Comparison of ENCODE assay signal across 28 cellular contexts in the genomic region with DNA sequence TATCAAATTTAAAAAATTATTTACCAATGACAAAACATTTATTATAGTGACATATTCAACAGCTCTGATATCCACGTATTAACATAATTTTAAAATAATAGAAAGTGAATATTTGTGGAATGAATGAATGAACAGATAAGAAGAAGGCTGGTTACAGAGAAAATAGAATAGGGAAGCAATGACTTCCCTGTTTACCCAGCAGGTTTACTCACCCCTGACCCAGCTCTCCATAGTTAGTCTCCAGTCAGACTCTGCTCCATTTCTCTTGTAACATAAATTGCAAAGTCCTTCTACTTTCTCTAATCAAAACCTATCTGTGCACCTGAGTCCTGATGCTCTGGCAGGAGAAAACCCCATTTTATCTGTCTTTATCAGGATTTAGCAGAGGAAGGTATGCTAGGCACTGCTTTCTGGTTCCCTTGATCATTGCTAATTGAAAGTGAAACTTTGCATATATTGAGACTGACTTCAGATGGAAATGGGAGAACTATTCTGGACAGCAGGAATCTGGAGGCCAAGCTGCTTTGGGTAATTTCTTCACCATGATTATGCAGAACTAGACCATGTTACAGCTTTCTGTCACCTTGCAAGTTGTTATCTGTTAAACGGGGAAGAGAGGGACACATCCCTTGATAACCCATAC.
A peak's percentile ranks its signal among the peaks of the same experiment; 100 is the strongest.
DNase-seq lines count a peak whose midpoint lies in the region; ATAC-seq, FAIRE-seq and TF ChIP-seq lines count a peak whose summit lies in the region.
"Had no signal": no experiment of that assay in that cellular context is flagged by ENCODE, and none has a peak within 500 bp of the region (broad histone marks: within the 10 kb centered on the region; RNA-seq: fewer than 3 reads in every experiment).

No MANE protein-coding gene starts in this region.

- no peaks in the 10 kb centered on the region for H3K9me1 ChIP-seq in keratinocyte (ENCODE audit: control insufficient read depth, extremely low read depth, insufficient read depth, low read length)

- no peaks in the 10 kb centered on the region for H3K36me3 ChIP-seq in ACC112 (ENCODE audit: insufficient read depth, low read length)
- no peaks in the 10 kb centered on the region for H3K36me3 ChIP-seq in keratinocyte (ENCODE audit: control insufficient read depth in 2 of 2, extremely low read depth in 1 of 2, insufficient read depth in 2 of 2, low read length in 2 of 2)
- H3K36me3 ChIP-seq in mesendoderm (ENCODE audit: control insufficient read depth, insufficient read depth, low read length) = no peaks in the 10 kb centered on the region
- H3K36me3 ChIP-seq in pancreas = no peaks in the 10 kb centered on the region
- H3K36me3 ChIP-seq: cardiac muscle cell, esophagus muscularis mucosa, gastroesophageal sphincter, left lung, tibial artery had no signal

- peak overlapping the region; percentile 62 for H2AFZ ChIP-seq in ACC112 (ENCODE audit: low read length, unreplicated experiment)
- H2AFZ ChIP-seq in keratinocyte (ENCODE audit: control insufficient read depth, low read length) = peak overlapping the region; percentile 8

- H3K4me1 ChIP-seq in ACC112 (ENCODE audit: control insufficient read depth, insufficient read depth, low read length, unreplicated experiment) (no peaks in the 10 kb centered on the region), keratinocyte (ENCODE audit: control insufficient read depth, extremely low read depth, insufficient read depth, low read length) (no peaks in the 10 kb centered on the region), mesendoderm (ENCODE audit: control insufficient read depth, low read depth, low read length) (no peaks in the 10 kb centered on the region), pancreas (peaks cover 0 to 6% (median 0%) of the 10 kb centered on the region in 3 donors)
- H3K4me1 ChIP-seq: A549, esophagus muscularis mucosa, gastroesophageal sphincter, left lung had no signal

- peak overlapping the region; percentile 52 for H3K4me3 ChIP-seq in ACC112 (ENCODE audit: low read depth, low read length)
- no peak overlapping the region for H3K4me3 ChIP-seq in keratinocyte (ENCODE audit: control insufficient read depth in 2 of 3, extremely low read depth in 1 of 3, insufficient read depth in 2 of 3, low read depth in 1 of 3, low read length in 3 of 3)
- H3K4me3 ChIP-seq in mesendoderm (ENCODE audit: low read length) = no peak overlapping the region
- no peak overlapping the region for H3K4me3 ChIP-seq in pancreas
- H3K4me3 ChIP-seq: A549, cardiac muscle cell, esophagus muscularis mucosa, gastroesophageal sphincter, left lung, skin epidermis, tibial artery had no signal

- intact Hi-C loops in pancreas (cut with DNase I) = no loop called here

- no peaks in the 10 kb centered on the region for H3K79me1 ChIP-seq in mesendoderm (ENCODE audit: low read length)

- no peak overlapping the region for H3K9ac ChIP-seq in keratinocyte (ENCODE audit: control insufficient read depth, extremely low read depth, insufficient read depth, low read length)
- H3K9ac ChIP-seq in mesendoderm (ENCODE audit: low read length) = no peak overlapping the region

- H2BK120ac ChIP-seq in mesendoderm (ENCODE audit: low read depth, low read length) = no peak overlapping the region

- DNase-seq in HuH-7 (ENCODE audit: low spot score) (peak; percentile 12), keratinocyte (ENCODE audit: low read depth, low spot score) (no peak), mesendoderm (no peak), pancreas (no peak)
- DNase-seq: activated CD4-positive, alpha-beta T cell treated with anti-CD3 and anti-CD28 coated beads for 4 hours; activated T-cell treated with anti-CD3 and anti-CD28 coated beads for 4 hours; aorta; cortex of kidney; hippocampal formation; left lung; naive B cell; NCI-H1105; NCI-H1930; NCI-H69; stimulated activated CD4-positive, alpha-beta T cell treated with anti-CD3 and anti-CD28 coated beads, Interleukin-1b, Interleukin-23, amount 100 ng/mL, for 48 hours; stimulated activated CD8-positive, alpha-beta memory T cell treated with anti-CD3 and anti-CD28 coated beads, Interleukin-4, amount 100 ng/mL, for 48 hours; tibial artery had no signal

- H4K8ac ChIP-seq in mesendoderm (ENCODE audit: low read depth, low read length) = no peak overlapping the region

- TF ChIP-seq CTCF in keratinocyte (optimal IDR thresholded peaks at IDR 0.05 in 1 of 3, IDR thresholded peaks at IDR 0.05 in 1 of 3, conservative IDR thresholded peaks at IDR 0.05 in 1 of 3; ENCODE audit: extremely low read depth in 1 of 3, insufficient read depth in 2 of 3, low read length in 3 of 3) (no peak), pancreas (IDR thresholded peaks at IDR 0.05) (no peak)

- no peak overlapping the region for H3K18ac ChIP-seq in mesendoderm (ENCODE audit: low read length)

- H4K5ac ChIP-seq in mesendoderm (ENCODE audit: low read length) = no peak overlapping the region

- no peak overlapping the region for H3K27ac ChIP-seq in ACC112 (ENCODE audit: low read depth, low read length)
- H3K27ac ChIP-seq in keratinocyte (ENCODE audit: control insufficient read depth, insufficient read depth, low read length) = no peak overlapping the region
- H3K27ac ChIP-seq in mesendoderm (ENCODE audit: low read depth, low read length) = no peak overlapping the region
- no peak overlapping the region for H3K27ac ChIP-seq in pancreas
- H3K27ac ChIP-seq: A549, cardiac muscle cell, esophagus muscularis mucosa, gastroesophageal sphincter, left lung, skin epidermis, tibial artery, VCaP had no signal

- H2BK5ac ChIP-seq in mesendoderm (ENCODE audit: low read length) = no peak overlapping the region

- peak; percentile 47; the same call in 2 of the 3 replicates for ATAC-seq in SK-N-SH treated with all-trans-retinoic acid at 6 μM for 48 hours
- ATAC-seq in HG02610 (IDR thresholded peaks at IDR 0.05; ENCODE audit: unreplicated experiment) = no peak
- ATAC-seq in pancreas = no peak
- no peak for ATAC-seq in GM18868 (IDR thresholded peaks at IDR 0.05; ENCODE audit: unreplicated experiment)
- ATAC-seq: A549; activated naive CD4-positive, alpha-beta T cell treated with anti-CD3 and anti-CD28 coated beads, Interleukin-2, amount 50 U/mL, for 72 hours; gastroesophageal sphincter; left lung had no signal

- H3K4me2 ChIP-seq in keratinocyte (ENCODE audit: control insufficient read depth, extremely low read depth, insufficient read depth, low read depth, low read length) (no peak overlapping the region), mesendoderm (ENCODE audit: low read length) (no peak overlapping the region)
- H3K4me2 ChIP-seq: A549 had no signal

- FAIRE-seq in keratinocyte (lab: Jason Lieb, UNC) (no peak), pancreas (lab: Jason Lieb, UNC) (no peak)
- FAIRE-seq: A549 had no signal

- H2AK5ac ChIP-seq in mesendoderm (ENCODE audit: low read length) = no peak overlapping the region

- no peak overlapping the region for H3K56ac ChIP-seq in mesendoderm (ENCODE audit: low read length)

- no peaks in the 10 kb centered on the region for H3K27me3 ChIP-seq in ACC112 (ENCODE audit: insufficient read depth, low read length)
- H3K27me3 ChIP-seq in keratinocyte (ENCODE audit: control insufficient read depth, extremely low read depth, insufficient read depth, low read length) = no peaks in the 10 kb centered on the region
- no peaks in the 10 kb centered on the region for H3K27me3 ChIP-seq in mesendoderm (ENCODE audit: insufficient read depth, low read length, poor library complexity)
- no peaks in the 10 kb centered on the region for H3K27me3 ChIP-seq in pancreas
- H3K27me3 ChIP-seq: cardiac muscle cell, esophagus muscularis mucosa, gastroesophageal sphincter, left lung, tibial artery had no signal

- no peak overlapping the region for H3K4ac ChIP-seq in mesendoderm (ENCODE audit: low read depth, low read length)

- H4K20me1 ChIP-seq in keratinocyte (ENCODE audit: control insufficient read depth, extremely low read depth, insufficient read depth, low read length) = no peaks in the 10 kb centered on the region

- H3K9me3 ChIP-seq in keratinocyte (ENCODE audit: control insufficient read depth, low read depth, low read length) = no peaks in the 10 kb centered on the region
- H3K9me3 ChIP-seq in pancreas = no peaks in the 10 kb centered on the region
- H3K9me3 ChIP-seq: A549, esophagus muscularis mucosa, gastroesophageal sphincter, left lung, tibial artery had no signal

- H2BK15ac ChIP-seq in mesendoderm (replicated peaks; ENCODE audit: low read depth) = no peak overlapping the region

- WGBS in mesendoderm (ENCODE audit: extremely low coverage, insufficient coverage, low lambda C conversion rate) = no CpG with 5 or more reads among the region's 2 CpGs
- WGBS in pancreas, 2 donors = 53 to 54% methylated on average over 2 of the region's 2 CpGs

- H3K23ac ChIP-seq in mesendoderm (ENCODE audit: low read length) = no peak overlapping the region

- dilution Hi-C loops in keratinocyte (cut with MboI; ENCODE audit: extremely low pct_ligation_motif_present, low sequenced_read_pairs) = no loop called here

- H3K79me2 ChIP-seq in ACC112 (ENCODE audit: control insufficient read depth, insufficient read depth, low read length, unreplicated experiment) (no peaks in the 10 kb centered on the region), keratinocyte (ENCODE audit: control insufficient read depth, insufficient read depth, low read length) (no peaks in the 10 kb centered on the region), mesendoderm (ENCODE audit: control insufficient read depth, insufficient read depth, low read length) (no peaks in the 10 kb centered on the region)

TF ChIP-seq in SK-N-SH treated with all-trans-retinoic acid at 6 μM for 48 hours, 23 proteins besides CTCF, POLR2A, EP300 and RAD21 (continues in another document):
- no peak for TF ChIP-seq ZFP30 (CRISPR knock-in tag; IDR thresholded peaks at IDR 0.05)
- TF ChIP-seq CSDC2 (CRISPR knock-in tag; IDR thresholded peaks at IDR 0.05) = no peak
- TF ChIP-seq BACH2 (CRISPR knock-in tag; IDR thresholded peaks at IDR 0.05; ENCODE audit: borderline replicate concordance) = no peak
- TF ChIP-seq RARB (CRISPR knock-in tag; IDR thresholded peaks at IDR 0.05) = no peak
- TF ChIP-seq OSR1 (CRISPR knock-in tag; IDR thresholded peaks at IDR 0.05) = no peak
- TF ChIP-seq ISL1 (CRISPR knock-in tag; IDR thresholded peaks at IDR 0.05) = no peak
- TF ChIP-seq PPARA (CRISPR knock-in tag; IDR thresholded peaks at IDR 0.05; ENCODE audit: borderline replicate concordance) = no peak
- no peak for TF ChIP-seq SNAI2 (CRISPR knock-in tag; IDR thresholded peaks at IDR 0.05)
- no peak for TF ChIP-seq ZNF8 (CRISPR knock-in tag; IDR thresholded peaks at IDR 0.05)
- TF ChIP-seq ESRRG (CRISPR knock-in tag; IDR thresholded peaks at IDR 0.05) = no peak
